15 cellular contexts compared by ENCODE assay signal in the genomic region with DNA sequence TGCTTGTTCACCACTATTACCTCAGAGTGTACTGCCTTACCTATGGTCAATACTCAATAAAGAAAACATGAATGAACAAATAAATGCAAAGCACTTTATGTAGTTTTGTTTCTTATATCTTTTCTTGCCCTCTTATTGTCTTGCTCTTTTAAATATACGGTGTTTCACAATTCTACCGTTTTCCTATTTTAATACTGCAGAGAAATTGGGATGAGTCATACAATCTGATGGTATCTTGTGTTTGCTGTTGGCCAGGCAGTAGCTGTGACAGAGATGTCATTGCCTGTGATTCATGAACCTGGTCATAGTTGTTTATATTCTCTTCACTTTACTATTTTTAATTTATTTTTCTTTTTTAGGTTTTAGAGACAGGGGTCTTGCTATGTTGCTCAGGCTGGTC. TPM values are rescaled to one million over a fixed set of nuclear protein-coding genes. Genes with fewer than 3 reads are reported as not detected.
A peak's percentile ranks its signal among the peaks of the same experiment; 100 is the strongest.
DNase-seq lines count a peak whose midpoint lies in the region; ATAC-seq and TF ChIP-seq lines count a peak whose summit lies in the region.
"Had no signal": no experiment of that assay in that cellular context is flagged by ENCODE, and none has a peak within 500 bp of the region (broad histone marks: within the 10 kb centered on the region; RNA-seq: fewer than 3 reads in every experiment).

No MANE protein-coding gene starts in this region.

- no peak for TF ChIP-seq POLR2A in breast epithelium (IDR thresholded peaks at IDR 0.05)

- no peak overlapping the region for H3K4me3 Mint-ChIP-seq in activated CD4-positive, alpha-beta T cell treated with anti-CD3 and anti-CD28 coated beads, Interleukin-2, amount 10 ng/mL, durations not matched to agents 24 days and 14 days
- no peak overlapping the region for H3K4me3 Mint-ChIP-seq in natural killer cell treated with Interleukin-12 subunit alpha and Interleukin-12 subunit beta and Interleukin-15 and Interleukin-18, amount 100 ng/mL, for 72 hours
- H3K4me3 Mint-ChIP-seq: stimulated activated memory B cell treated with anti-CD40 and anti-IgM and Interleukin-4, amounts not matched to agents 10 μg/mL and 1 μg/mL and 100 μg/mL, for 72 hours had no signal

- no peaks in the 10 kb centered on the region for H3K4me1 ChIP-seq in breast epithelium
- no peaks in the 10 kb centered on the region for H3K4me1 ChIP-seq in mucosa of descending colon (ENCODE audit: low read depth)
- peaks cover 6% of the 10 kb centered on the region for H3K4me1 ChIP-seq in smooth muscle cell (ENCODE audit: low read depth)

- H3K4me3 ChIP-seq in breast epithelium (no peak overlapping the region), mucosa of descending colon (no peak overlapping the region), smooth muscle cell (no peak overlapping the region)
- H3K4me3 ChIP-seq: lung, SK-N-MC had no signal

- H3K4me2 ChIP-seq in smooth muscle cell: no peak overlapping the region

- ATAC-seq in mucosa of descending colon: peak; percentile 71
- ATAC-seq in natural killer cell treated with Interleukin-12 subunit alpha and Interleukin-12 subunit beta and Interleukin-15 and Interleukin-18, amount 100 ng/mL, for 72 hours: no peak
- ATAC-seq: stimulated activated memory B cell treated with anti-CD40 and anti-IgM and Interleukin-4, amounts not matched to agents 10 μg/mL and 1 μg/mL and 100 μg/mL, for 72 hours had no signal

- no peaks in the 10 kb centered on the region for H3K36me3 ChIP-seq in breast epithelium
- no peaks in the 10 kb centered on the region for H3K36me3 ChIP-seq in mucosa of descending colon (ENCODE audit: low read depth)
- no peaks in the 10 kb centered on the region for H3K36me3 ChIP-seq in smooth muscle cell (ENCODE audit: low read depth)

- peaks cover 7% of the 10 kb centered on the region for H3K9me3 Mint-ChIP-seq in activated CD4-positive, alpha-beta T cell treated with anti-CD3 and anti-CD28 coated beads, Interleukin-2, amount 10 ng/mL, durations not matched to agents 24 days and 14 days
- no peaks in the 10 kb centered on the region for H3K9me3 Mint-ChIP-seq in natural killer cell treated with Interleukin-12 subunit alpha and Interleukin-12 subunit beta and Interleukin-15 and Interleukin-18, amount 100 ng/mL, for 72 hours

- no peaks in the 10 kb centered on the region for H3K79me2 ChIP-seq in smooth muscle cell (ENCODE audit: low read depth)

- no peaks in the 10 kb centered on the region for H3F3A ChIP-seq in smooth muscle cell (ENCODE audit: low read depth)

- H2AFZ ChIP-seq in smooth muscle cell (ENCODE audit: low read depth): no peak overlapping the region

- H3K27ac ChIP-seq in breast epithelium: peak overlapping the region; percentile 54 to 57
- no peak overlapping the region for H3K27ac ChIP-seq in smooth muscle cell (ENCODE audit: low read depth)
- H3K27ac ChIP-seq: SK-N-MC had no signal

- no peaks in the 10 kb centered on the region for H4K20me1 ChIP-seq in smooth muscle cell (ENCODE audit: low read depth)

- no peaks in the 10 kb centered on the region for H3K27me3 ChIP-seq in breast epithelium
- H3K27me3 ChIP-seq in smooth muscle cell (ENCODE audit: low read depth): no peaks in the 10 kb centered on the region

- peaks cover 12% of the 10 kb centered on the region for H3K27me3 Mint-ChIP-seq in activated CD4-positive, alpha-beta T cell treated with anti-CD3 and anti-CD28 coated beads, Interleukin-2, amount 10 ng/mL, durations not matched to agents 24 days and 14 days
- H3K27me3 Mint-ChIP-seq in natural killer cell treated with Interleukin-12 subunit alpha and Interleukin-12 subunit beta and Interleukin-15 and Interleukin-18, amount 100 ng/mL, for 72 hours: peaks cover 0 to 2% of the 10 kb centered on the region in 2 donors

- 77% methylated on average over 2 of the region's 2 CpGs for WGBS in smooth muscle cell (ENCODE audit: low lambda C conversion rate)

- H3K9me3 ChIP-seq in breast epithelium (peaks cover 0 to 7% of the 10 kb centered on the region in 2 donors), mucosa of descending colon (no peaks in the 10 kb centered on the region), smooth muscle cell (replicated peaks; ENCODE audit: low read depth) (no peaks in the 10 kb centered on the region)

- DNase-seq in ELR (ENCODE audit: low read depth) (peak; percentile 90), OCI-M1 (lab: John Stamatoyannopoulos, UW) (peak; percentile 53), breast epithelium (ENCODE audit: low spot score in 2 of 2) (no peak), mucosa of descending colon (no peak), smooth muscle cell (lab: John Stamatoyannopoulos, UW; ENCODE audit: unreplicated experiment) (no peak)
- no peak for DNase-seq in activated CD4-positive, alpha-beta T cell treated with anti-CD3 and anti-CD28 coated beads, Interleukin-2, amount 10 ng/mL, durations not matched to agents 24 days and 14 days
- no peak for DNase-seq in stimulated activated CD4-positive, alpha-beta T cell treated with anti-CD3 and anti-CD28 coated beads, Interleukin-4, amount 100 ng/mL, for 4 hours
- DNase-seq in natural killer cell treated with Interleukin-12 subunit alpha and Interleukin-12 subunit beta and Interleukin-15 and Interleukin-18, amount 100 ng/mL, for 72 hours (ENCODE audit: low spot score): no peak
- DNase-seq: activated CD4-positive, alpha-beta T cell treated with anti-CD3 and anti-CD28 coated beads, Interleukin-2, amount 50 U/mL, for 4 hours; activated gamma-delta T cell treated with Interleukin-2 at 50 U/mL for 16 hours; hippocampal formation; NCI-H446 treated with DMSO at 0.1 percent for 48 hours had no signal

- intact Hi-C loops in breast epithelium (cut with DNase I; ENCODE audit: low total_unique reads): no loop called here
- intact Hi-C loops in mucosa of descending colon (cut with DNase I, micrococcal nuclease): loop anchor here (5.0 to 10.0 kb wide), 3 partner anchors 83 to 276 kb away; no protein-coding TSS in a partner anchor
- intact Hi-C loops in activated CD4-positive, alpha-beta T cell treated with anti-CD3 and anti-CD28 coated beads, Interleukin-2, amount 10 ng/mL, durations not matched to agents 24 days and 14 days (cut with micrococcal nuclease): loop anchor here (5.0 to 10.0 kb wide), 2 partner anchors 196 to 533 kb away; no protein-coding TSS in a partner anchor

- TF ChIP-seq CTCF in breast epithelium (IDR thresholded peaks at IDR 0.05) (no peak), mucosa of descending colon (IDR thresholded peaks at IDR 0.05) (no peak), smooth muscle cell (IDR thresholded peaks at IDR 0.05; ENCODE audit: borderline replicate concordance, insufficient read depth, poor library complexity, severe bottlenecking) (no peak)

- no peak overlapping the region for H3K9ac ChIP-seq in smooth muscle cell (ENCODE audit: low read depth)

- no peaks in the 10 kb centered on the region for H3K36me3 Mint-ChIP-seq in activated CD4-positive, alpha-beta T cell treated with anti-CD3 and anti-CD28 coated beads, Interleukin-2, amount 10 ng/mL, durations not matched to agents 24 days and 14 days (ENCODE audit: low read depth)
- peaks cover 6% of the 10 kb centered on the region for H3K36me3 Mint-ChIP-seq in natural killer cell treated with Interleukin-12 subunit alpha and Interleukin-12 subunit beta and Interleukin-15 and Interleukin-18, amount 100 ng/mL, for 72 hours

- H3K4me1 Mint-ChIP-seq in activated CD4-positive, alpha-beta T cell treated with anti-CD3 and anti-CD28 coated beads, Interleukin-2, amount 10 ng/mL, durations not matched to agents 24 days and 14 days: peaks cover 1% of the 10 kb centered on the region
- peaks cover 0 to 6% of the 10 kb centered on the region in 2 donors for H3K4me1 Mint-ChIP-seq in natural killer cell treated with Interleukin-12 subunit alpha and Interleukin-12 subunit beta and Interleukin-15 and Interleukin-18, amount 100 ng/mL, for 72 hours (ENCODE audit: low read depth in 2 of 2)

- no peak overlapping the region for H3K27ac Mint-ChIP-seq in activated CD4-positive, alpha-beta T cell treated with anti-CD3 and anti-CD28 coated beads, Interleukin-2, amount 10 ng/mL, durations not matched to agents 24 days and 14 days
- no peak overlapping the region for H3K27ac Mint-ChIP-seq in natural killer cell treated with Interleukin-12 subunit alpha and Interleukin-12 subunit beta and Interleukin-15 and Interleukin-18, amount 100 ng/mL, for 72 hours
- H3K27ac Mint-ChIP-seq: stimulated activated memory B cell treated with anti-CD40 and anti-IgM and Interleukin-4, amounts not matched to agents 10 μg/mL and 1 μg/mL and 100 μg/mL, for 72 hours had no signal

RNA-seq across cellular contexts. Expression of a gene that starts 48.3 kb away (rescaled TPM):
- total RNA-seq in breast epithelium (100 to 1,000 TPM; 231 to 327 (median 273) TPM), mucosa of descending colon (10 to 100 TPM; 72.8 to 87.1 (median 86.6) TPM), smooth muscle cell (268 TPM in 2 replicates)
- total RNA-seq in activated CD4-positive, alpha-beta T cell treated with anti-CD3 and anti-CD28 coated beads, Interleukin-2, amount 10 ng/mL, durations not matched to agents 24 days and 14 days: 88.8 and 103 TPM in 2 replicates
- polyA plus RNA-seq in smooth muscle cell: 202 and 247 TPM in 2 replicates
- total RNA-seq in natural killer cell treated with Interleukin-12 subunit alpha and Interleukin-12 subunit beta and Interleukin-15 and Interleukin-18, amount 100 ng/mL, for 72 hours: 100 to 1,000 TPM; 104 to 148 TPM

RNA-seq across cellular contexts. Expression of a gene that starts 48.6 kb away (rescaled TPM):
- 100 to 1,000 TPM; 204 to 247 (median 239) TPM for total RNA-seq in breast epithelium
- 10 to 100 TPM; 67.4 to 78.9 (median 74.1) TPM for total RNA-seq in mucosa of descending colon
- total RNA-seq in activated CD4-positive, alpha-beta T cell treated with anti-CD3 and anti-CD28 coated beads, Interleukin-2, amount 10 ng/mL, durations not matched to agents 24 days and 14 days: 125 and 133 TPM in 2 replicates
- total RNA-seq in smooth muscle cell: 155 and 166 TPM in 2 replicates
- 34.0 and 44.1 TPM in 2 replicates for polyA plus RNA-seq in smooth muscle cell
- total RNA-seq in natural killer cell treated with Interleukin-12 subunit alpha and Interleukin-12 subunit beta and Interleukin-15 and Interleukin-18, amount 100 ng/mL, for 72 hours: 100 to 1,000 TPM in 1 of 2 donors, 10 to 100 TPM in 1; 98.0 to 114 TPM

Comparison
In these comparisons a context has a peak if more than half of its experiments do, and no peak if none do; other contexts are left out.
1. DNase-seq: peak in ELR (single experiment) and OCI-M1 (single experiment); none in breast epithelium (0 of 2), mucosa of descending colon (0 of 3), activated CD4-positive, alpha-beta T cell treated with anti-CD3 and anti-CD28 coated beads, Interleukin-2, amount 10 ng/mL, durations not matched to agents 24 days and 14 days (single experiment), smooth muscle cell (single experiment), stimulated activated CD4-positive, alpha-beta T cell treated with anti-CD3 and anti-CD28 coated beads, Interleukin-4, amount 100 ng/mL, for 4 hours (0 of 2) and natural killer cell treated with Interleukin-12 subunit alpha and Interleukin-12 subunit beta and Interleukin-15 and Interleukin-18, amount 100 ng/mL, for 72 hours (single experiment).